Comparison of ENCODE assay signal across 1 cellular context in the genomic region with DNA sequence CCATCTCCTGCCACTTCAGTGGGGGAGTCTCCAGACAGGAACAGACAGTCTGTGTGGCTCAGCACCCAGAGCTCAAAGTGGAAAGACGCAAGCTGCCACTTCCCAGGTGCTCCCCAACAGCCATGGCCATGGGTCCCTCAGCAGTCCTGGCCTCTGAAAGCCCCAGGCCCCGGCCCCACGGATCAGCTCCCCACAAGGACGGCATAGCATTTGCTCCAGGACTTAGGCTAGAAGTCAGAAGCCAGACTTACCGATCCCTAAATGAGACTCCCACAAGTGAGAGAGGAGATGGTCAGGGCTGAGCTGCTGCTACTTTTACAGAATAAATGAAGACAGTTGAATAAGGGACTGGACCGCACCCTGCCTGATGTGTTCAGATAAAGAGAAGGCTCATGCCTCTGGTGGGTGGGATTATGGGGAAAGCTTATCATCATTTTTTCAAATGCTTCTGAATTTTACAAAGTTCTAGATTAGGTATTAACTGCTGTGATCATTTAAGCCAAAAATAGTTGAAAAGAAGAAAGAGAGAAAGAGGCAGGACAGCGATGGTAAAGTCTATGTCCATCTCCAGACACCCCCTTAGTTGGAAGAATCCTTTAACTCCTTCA.
TF ChIP-seq lines count a peak whose summit lies in the region.

No MANE protein-coding gene starts in this region.

TF ChIP-seq in K562, 482 proteins besides CTCF, POLR2A, EP300 and RAD21 (continued from another document and continues in another):
- TF ChIP-seq ZNF318 (IDR thresholded peaks at IDR 0.05; ENCODE audit: borderline replicate concordance in 1 of 2, low read depth in 1 of 2): no peak
- TF ChIP-seq ZNF324 (CRISPR knock-in tag; IDR thresholded peaks at IDR 0.05): no peak
- 0 out of 2 replicates have a peak, but pooled peaks have one; percentile 32 for TF ChIP-seq CXXC5 (CRISPR knock-in tag; IDR thresholded peaks at IDR 0.05)
- TF ChIP-seq TFAM (CRISPR knock-in tag; conservative IDR thresholded peaks at IDR 0.05): no peak
- no peak for TF ChIP-seq USF2 (CRISPR knock-in tag; IDR thresholded peaks at IDR 0.05)
- no peak for TF ChIP-seq ILF3 (IDR thresholded peaks at IDR 0.05; ENCODE audit: borderline replicate concordance)
- TF ChIP-seq ZNF384 (IDR thresholded peaks at IDR 0.05; ENCODE audit: low read depth, low read length): no peak
- peak; percentile 69 for TF ChIP-seq FOXM1 (IDR thresholded peaks at IDR 0.05; ENCODE audit: low read depth)
- TF ChIP-seq FOXM1 (CRISPR knock-in tag; IDR thresholded peaks at IDR 0.05; ENCODE audit: low read depth): no peak
- TF ChIP-seq CEBPG (CRISPR knock-in tag; IDR thresholded peaks at IDR 0.05): no peak
- no peak for TF ChIP-seq CEBPG (tag; conservative IDR thresholded peaks at IDR 0.05 in 1 of 2, IDR thresholded peaks at IDR 0.05 in 1 of 2)
- no peak for TF ChIP-seq PPARD (CRISPR knock-in tag; IDR thresholded peaks at IDR 0.05)
- TF ChIP-seq POLR2G (IDR thresholded peaks at IDR 0.05; ENCODE audit: low read depth, low read length): peak; percentile 35; the same call in 1 of the 2 replicates
- TF ChIP-seq SMARCC2 (IDR thresholded peaks at IDR 0.05; ENCODE audit: low read depth): peak; percentile 68
- no peak for TF ChIP-seq MCM2 (IDR thresholded peaks at IDR 0.05; ENCODE audit: low read depth)
- no peak for TF ChIP-seq TEAD2 (tag; IDR thresholded peaks at IDR 0.05)
- TF ChIP-seq ZBTB7A (IDR thresholded peaks at IDR 0.05; ENCODE audit: borderline replicate concordance, control insufficient read depth, low read depth, low read length): no peak
- no peak for TF ChIP-seq ZNF197 (CRISPR knock-in tag; IDR thresholded peaks at IDR 0.05; ENCODE audit: low read depth)
- TF ChIP-seq ZNF175 (CRISPR knock-in tag; IDR thresholded peaks at IDR 0.05; ENCODE audit: low read depth): no peak
- TF ChIP-seq ZNF140 (CRISPR knock-in tag; IDR thresholded peaks at IDR 0.05): no peak
- TF ChIP-seq CBX3 (IDR thresholded peaks at IDR 0.05; ENCODE audit: borderline replicate concordance in 1 of 2, low read length in 2 of 2): no peak
- TF ChIP-seq SUPT5H (IDR thresholded peaks at IDR 0.05): 0 out of 2 replicates have a peak, but pooled peaks have one; percentile 30
- no peak for TF ChIP-seq DNMT1 (IDR thresholded peaks at IDR 0.05)
- no peak for TF ChIP-seq ZNF407 (IDR thresholded peaks at IDR 0.05; ENCODE audit: low read depth)
- no peak for TF ChIP-seq IRF2 (CRISPR knock-in tag; IDR thresholded peaks at IDR 0.05)
- no peak for TF ChIP-seq ZBTB1 (CRISPR knock-in tag; IDR thresholded peaks at IDR 0.05; ENCODE audit: borderline replicate concordance, low read depth)
- no peak for TF ChIP-seq BRD4 (IDR thresholded peaks at IDR 0.05)
- TF ChIP-seq, protein P1, sequence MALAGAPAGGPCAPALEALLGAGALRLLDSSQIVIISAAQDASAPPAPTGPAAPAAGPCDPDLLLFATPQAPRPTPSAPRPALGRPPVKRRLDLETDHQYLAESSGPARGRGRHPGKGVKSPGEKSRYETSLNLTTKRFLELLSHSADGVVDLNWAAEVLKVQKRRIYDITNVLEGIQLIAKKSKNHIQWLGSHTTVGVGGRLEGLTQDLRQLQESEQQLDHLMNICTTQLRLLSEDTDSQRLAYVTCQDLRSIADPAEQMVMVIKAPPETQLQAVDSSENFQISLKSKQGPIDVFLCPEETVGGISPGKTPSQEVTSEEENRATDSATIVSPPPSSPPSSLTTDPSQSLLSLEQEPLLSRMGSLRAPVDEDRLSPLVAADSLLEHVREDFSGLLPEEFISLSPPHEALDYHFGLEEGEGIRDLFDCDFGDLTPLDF (CRISPR knock-in tag; IDR thresholded peaks at IDR 0.05): 0 out of 2 replicates have a peak, but pooled peaks have one; percentile 27
- TF ChIP-seq ZNF398 (CRISPR knock-in tag; IDR thresholded peaks at IDR 0.05): no peak
- no peak for TF ChIP-seq ZNF134 (CRISPR knock-in tag; conservative IDR thresholded peaks at IDR 0.05)
- TF ChIP-seq HBP1 (CRISPR knock-in tag; IDR thresholded peaks at IDR 0.05): no peak
- TF ChIP-seq HNRNPK (IDR thresholded peaks at IDR 0.05; ENCODE audit: low read depth, low read length, poor library complexity, severe bottlenecking): no peak
- TF ChIP-seq SPI1 (IDR thresholded peaks at IDR 0.05; ENCODE audit: borderline replicate concordance, low read depth, low read length): no peak
- no peak for TF ChIP-seq SRSF3 (IDR thresholded peaks at IDR 0.05; ENCODE audit: insufficient read depth, low read length)
- no peak for TF ChIP-seq FOXJ2 (tag; IDR thresholded peaks at IDR 0.05)
- no peak for TF ChIP-seq ZNF507 (tag; conservative IDR thresholded peaks at IDR 0.05)
- peak; percentile 20; the same call in 1 of the 2 replicates for TF ChIP-seq CREM (IDR thresholded peaks at IDR 0.05; ENCODE audit: low read depth)
- TF ChIP-seq POLR2AphosphoS2 (IDR thresholded peaks at IDR 0.05; ENCODE audit: low read length): no peak
